Comparison of ENCODE assay signal across 16 cellular contexts in genomic region chr12:88896958-88897357, GRCh38.
DNase-seq lines count a peak whose midpoint lies in the region; TF ChIP-seq lines count a peak whose summit lies in the region.
"Had no signal": no experiment of that assay in that cellular context is flagged by ENCODE, and none has a peak within 500 bp of the region (broad histone marks: within the 10 kb centered on the region; RNA-seq: fewer than 3 reads in every experiment).

No MANE protein-coding gene starts in this region.

- H3K27me3 ChIP-seq in smooth muscle cell (ENCODE audit: low read depth), result no peaks in the 10 kb centered on the region
- H3K27me3 ChIP-seq: neutrophil, SJSA1, upper lobe of left lung had no signal

- TF ChIP-seq CTCF in fibroblast of the aortic adventitia (IDR thresholded peaks at IDR 0.05; ENCODE audit: insufficient read depth, low read length), result no peak
- TF ChIP-seq CTCF in smooth muscle cell (IDR thresholded peaks at IDR 0.05; ENCODE audit: borderline replicate concordance, insufficient read depth, poor library complexity, severe bottlenecking), result no peak

- H3K4me1 ChIP-seq in smooth muscle cell (ENCODE audit: low read depth), result no peaks in the 10 kb centered on the region
- H3K4me1 ChIP-seq: SJSA1 had no signal

- no peaks in the 10 kb centered on the region for H3K36me3 ChIP-seq in smooth muscle cell (ENCODE audit: low read depth)
- H3K36me3 ChIP-seq: neutrophil, SJSA1, upper lobe of left lung had no signal

- no peak overlapping the region for H3K9ac ChIP-seq in smooth muscle cell (ENCODE audit: low read depth)

- H2AFZ ChIP-seq in smooth muscle cell (ENCODE audit: low read depth), result no peak overlapping the region

- DNase-seq in A172 (ENCODE audit: low spot score) (peak; percentile 3), HCEC 1CT (peak; percentile 88), amniotic stem cell (lab: John Stamatoyannopoulos, UW) (peak; percentile 29), fibroblast of the aortic adventitia (ENCODE audit: low read depth) (peak; percentile 47), ecto neural progenitor cell (ENCODE audit: low spot score) (no peak), NCI-H526 (lab: John Stamatoyannopoulos, UW) (no peak), smooth muscle cell (lab: John Stamatoyannopoulos, UW; ENCODE audit: unreplicated experiment) (no peak)
- DNase-seq in stimulated activated CD4-positive, alpha-beta T cell treated with anti-CD3 and anti-CD28 coated beads, Interleukin-2, amount 100 ng/mL, for 24 hours, result no peak
- DNase-seq: DMS79 treated with DMSO at 0.1 percent for 48 hours, H7, NCI-H1092 treated with DMSO at 0.1 percent for 48 hours, NCI-H524 treated with DMSO at 0.1 percent for 48 hours, right cardiac atrium, upper lobe of left lung had no signal

- no peaks in the 10 kb centered on the region for H3K9me3 ChIP-seq in smooth muscle cell (replicated peaks; ENCODE audit: low read depth)
- H3K9me3 ChIP-seq: neutrophil, SJSA1, upper lobe of left lung had no signal

- no peak overlapping the region for H3K4me3 ChIP-seq in fibroblast of the aortic adventitia (ENCODE audit: low read depth, low read length)
- no peak overlapping the region for H3K4me3 ChIP-seq in smooth muscle cell
- H3K4me3 ChIP-seq: SJSA1, upper lobe of left lung had no signal

- no peaks in the 10 kb centered on the region for H4K20me1 ChIP-seq in smooth muscle cell (ENCODE audit: low read depth)

- H3K79me2 ChIP-seq in smooth muscle cell (ENCODE audit: low read depth), result no peaks in the 10 kb centered on the region

- 89% methylated on average over 2 of the region's 2 CpGs for WGBS in smooth muscle cell (ENCODE audit: low lambda C conversion rate)

- no peak overlapping the region for H3K4me2 ChIP-seq in smooth muscle cell

- H3F3A ChIP-seq in smooth muscle cell (ENCODE audit: low read depth), result no peaks in the 10 kb centered on the region

- no peak overlapping the region for H3K27ac ChIP-seq in smooth muscle cell (ENCODE audit: low read depth)
- H3K27ac ChIP-seq: neutrophil, SJSA1 had no signal

Comparison
In these comparisons a context has a peak if more than half of its experiments do, and no peak if none do; other contexts are left out.
1. DNase-seq: peak in A172 (single experiment), HCEC 1CT (single experiment), amniotic stem cell (single experiment) and fibroblast of the aortic adventitia (single experiment); none in ecto neural progenitor cell (single experiment), NCI-H526 (0 of 2), stimulated activated CD4-positive, alpha-beta T cell treated with anti-CD3 and anti-CD28 coated beads, Interleukin-2, amount 100 ng/mL, for 24 hours (0 of 2) and smooth muscle cell (single experiment).